In the genomic region with DNA sequence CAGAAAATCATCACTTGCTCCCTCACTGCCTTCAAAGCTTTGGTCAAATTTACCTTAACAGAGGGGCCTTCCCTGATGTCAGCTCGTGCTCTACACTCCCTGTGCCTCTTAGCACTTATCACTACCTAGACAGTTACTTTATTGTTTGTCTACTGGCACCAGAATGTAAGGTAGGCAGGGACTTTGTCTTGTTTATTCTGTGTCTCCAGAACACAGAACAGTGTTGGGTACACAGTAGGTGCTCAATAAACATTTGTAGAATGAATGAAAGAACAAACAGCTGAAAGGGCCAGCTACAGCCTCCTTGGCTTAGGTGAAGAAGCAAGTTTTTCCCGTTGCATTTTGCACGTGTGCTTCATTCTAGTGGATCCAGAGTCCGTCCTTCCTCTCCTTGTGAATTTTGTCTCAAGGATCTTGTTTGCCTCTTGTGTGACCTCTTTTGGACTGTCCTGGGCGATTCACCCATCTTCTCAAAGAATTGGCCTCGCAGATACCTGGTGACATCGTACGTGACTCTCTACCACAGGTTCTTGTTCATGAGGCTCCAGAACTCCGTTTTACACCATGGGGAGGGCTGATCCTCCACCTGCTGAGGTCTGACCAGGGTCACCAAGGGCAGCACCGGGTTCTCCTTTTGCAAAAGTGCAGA, we compare ENCODE assay signal across 1 cellular context.
TF ChIP-seq lines count a peak whose summit lies in the region.

No MANE protein-coding gene starts in this region.

TF ChIP-seq in HepG2, 621 proteins besides CTCF, POLR2A, EP300 and RAD21 (continued from another document and continues in another):
- TF ChIP-seq POGK (CRISPR knock-in tag; conservative IDR thresholded peaks at IDR 0.05): 0 out of 2 replicates have a peak, but pooled peaks have one; percentile 45
- TF ChIP-seq ZNF530 (CRISPR knock-in tag; IDR thresholded peaks at IDR 0.05; ENCODE audit: low read depth): no peak
- TF ChIP-seq HNRNPK (IDR thresholded peaks at IDR 0.05; ENCODE audit: low read depth, low read length, poor library complexity, severe bottlenecking): no peak
- TF ChIP-seq, protein P1, sequence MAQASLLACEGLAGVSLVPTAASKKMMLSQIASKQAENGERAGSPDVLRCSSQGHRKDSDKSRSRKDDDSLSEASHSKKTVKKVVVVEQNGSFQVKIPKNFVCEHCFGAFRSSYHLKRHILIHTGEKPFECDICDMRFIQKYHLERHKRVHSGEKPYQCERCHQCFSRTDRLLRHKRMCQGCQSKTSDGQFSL (CRISPR knock-in tag; IDR thresholded peaks at IDR 0.05): 0 out of 2 replicates have a peak, but pooled peaks have one; percentile 30
- TF ChIP-seq ATF1 (CRISPR knock-in tag; IDR thresholded peaks at IDR 0.05): no peak
- peak; percentile 84 for TF ChIP-seq ELF3 (CRISPR knock-in tag; IDR thresholded peaks at IDR 0.05)
- TF ChIP-seq CENPBD1 (CRISPR knock-in tag; IDR thresholded peaks at IDR 0.05; ENCODE audit: borderline replicate concordance, low read depth): no peak
- no peak for TF ChIP-seq MNT (IDR thresholded peaks at IDR 0.05)
- peak; percentile 70; the same call in 1 of the 2 replicates for TF ChIP-seq MIER3 (CRISPR knock-in tag; IDR thresholded peaks at IDR 0.05; ENCODE audit: borderline replicate concordance)
- TF ChIP-seq TOE1 (CRISPR knock-in tag; IDR thresholded peaks at IDR 0.05): no peak
- TF ChIP-seq GPN1 (CRISPR knock-in tag; IDR thresholded peaks at IDR 0.05; ENCODE audit: borderline replicate concordance): no peak
- no peak for TF ChIP-seq ZNF143 (CRISPR knock-in tag; IDR thresholded peaks at IDR 0.05)
- no peak for TF ChIP-seq ZNF205 (CRISPR knock-in tag; IDR thresholded peaks at IDR 0.05)
- no peak; the same call in 1 of the 2 replicates for TF ChIP-seq KMT2A (CRISPR knock-in tag; IDR thresholded peaks at IDR 0.05)
- no peak for TF ChIP-seq MAFK (conservative IDR thresholded peaks at IDR 0.05 in 1 of 2, IDR thresholded peaks at IDR 0.05 in 1 of 2; ENCODE audit: low read length in 2 of 2)
- no peak for TF ChIP-seq PLSCR1 (CRISPR knock-in tag; IDR thresholded peaks at IDR 0.05; ENCODE audit: borderline replicate concordance)
- TF ChIP-seq CHD4 (IDR thresholded peaks at IDR 0.05; ENCODE audit: borderline replicate concordance, low read length): peak; percentile 93; the same call in 1 of the 2 replicates
- TF ChIP-seq PRPF4 (IDR thresholded peaks at IDR 0.05; ENCODE audit: low read depth, low read length, poor library complexity, severe bottlenecking): no peak
- TF ChIP-seq, protein P2, sequence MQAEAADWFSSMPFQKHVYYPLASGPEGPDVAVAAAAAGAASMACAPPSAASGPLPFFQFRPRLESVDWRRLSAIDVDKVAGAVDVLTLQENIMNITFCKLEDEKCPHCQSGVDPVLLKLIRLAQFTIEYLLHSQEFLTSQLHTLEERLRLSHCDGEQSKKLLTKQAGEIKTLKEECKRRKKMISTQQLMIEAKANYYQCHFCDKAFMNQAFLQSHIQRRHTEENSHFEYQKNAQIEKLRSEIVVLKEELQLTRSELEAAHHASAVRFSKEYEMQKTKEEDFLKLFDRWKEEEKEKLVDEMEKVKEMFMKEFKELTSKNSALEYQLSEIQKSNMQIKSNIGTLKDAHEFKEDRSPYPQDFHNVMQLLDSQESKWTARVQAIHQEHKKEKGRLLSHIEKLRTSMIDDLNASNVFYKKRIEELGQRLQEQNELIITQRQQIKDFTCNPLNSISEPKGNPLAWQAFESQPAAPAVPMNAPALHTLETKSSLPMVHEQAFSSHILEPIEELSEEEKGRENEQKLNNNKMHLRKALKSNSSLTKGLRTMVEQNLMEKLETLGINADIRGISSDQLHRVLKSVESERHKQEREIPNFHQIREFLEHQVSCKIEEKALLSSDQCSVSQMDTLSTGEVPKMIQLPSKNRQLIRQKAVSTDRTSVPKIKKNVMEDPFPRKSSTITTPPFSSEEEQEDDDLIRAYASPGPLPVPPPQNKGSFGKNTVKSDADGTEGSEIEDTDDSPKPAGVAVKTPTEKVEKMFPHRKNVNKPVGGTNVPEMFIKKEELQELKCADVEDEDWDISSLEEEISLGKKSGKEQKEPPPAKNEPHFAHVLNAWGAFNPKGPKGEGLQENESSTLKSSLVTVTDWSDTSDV (CRISPR knock-in tag; IDR thresholded peaks at IDR 0.05): no peak
- TF ChIP-seq, protein P3, sequence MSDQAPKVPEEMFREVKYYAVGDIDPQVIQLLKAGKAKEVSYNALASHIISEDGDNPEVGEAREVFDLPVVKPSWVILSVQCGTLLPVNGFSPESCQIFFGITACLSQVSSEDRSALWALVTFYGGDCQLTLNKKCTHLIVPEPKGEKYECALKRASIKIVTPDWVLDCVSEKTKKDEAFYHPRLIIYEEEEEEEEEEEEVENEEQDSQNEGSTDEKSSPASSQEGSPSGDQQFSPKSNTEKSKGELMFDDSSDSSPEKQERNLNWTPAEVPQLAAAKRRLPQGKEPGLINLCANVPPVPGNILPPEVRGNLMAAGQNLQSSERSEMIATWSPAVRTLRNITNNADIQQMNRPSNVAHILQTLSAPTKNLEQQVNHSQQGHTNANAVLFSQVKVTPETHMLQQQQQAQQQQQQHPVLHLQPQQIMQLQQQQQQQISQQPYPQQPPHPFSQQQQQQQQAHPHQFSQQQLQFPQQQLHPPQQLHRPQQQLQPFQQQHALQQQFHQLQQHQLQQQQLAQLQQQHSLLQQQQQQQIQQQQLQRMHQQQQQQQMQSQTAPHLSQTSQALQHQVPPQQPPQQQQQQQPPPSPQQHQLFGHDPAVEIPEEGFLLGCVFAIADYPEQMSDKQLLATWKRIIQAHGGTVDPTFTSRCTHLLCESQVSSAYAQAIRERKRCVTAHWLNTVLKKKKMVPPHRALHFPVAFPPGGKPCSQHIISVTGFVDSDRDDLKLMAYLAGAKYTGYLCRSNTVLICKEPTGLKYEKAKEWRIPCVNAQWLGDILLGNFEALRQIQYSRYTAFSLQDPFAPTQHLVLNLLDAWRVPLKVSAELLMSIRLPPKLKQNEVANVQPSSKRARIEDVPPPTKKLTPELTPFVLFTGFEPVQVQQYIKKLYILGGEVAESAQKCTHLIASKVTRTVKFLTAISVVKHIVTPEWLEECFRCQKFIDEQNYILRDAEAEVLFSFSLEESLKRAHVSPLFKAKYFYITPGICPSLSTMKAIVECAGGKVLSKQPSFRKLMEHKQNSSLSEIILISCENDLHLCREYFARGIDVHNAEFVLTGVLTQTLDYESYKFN (CRISPR knock-in tag; conservative IDR thresholded peaks at IDR 0.05): peak; percentile 93
- TF ChIP-seq ZNF354B (CRISPR knock-in tag; IDR thresholded peaks at IDR 0.05): no peak
- TF ChIP-seq SOX5 (CRISPR knock-in tag; IDR thresholded peaks at IDR 0.05; ENCODE audit: borderline replicate concordance): peak; percentile 94; the same call in 1 of the 2 replicates
- TF ChIP-seq RBM39 (IDR thresholded peaks at IDR 0.05; ENCODE audit: low read depth, low read length, poor library complexity, severe bottlenecking): no peak
- TF ChIP-seq ATRX (CRISPR knock-in tag; IDR thresholded peaks at IDR 0.05; ENCODE audit: borderline replicate concordance): no peak
- TF ChIP-seq, protein P4, sequence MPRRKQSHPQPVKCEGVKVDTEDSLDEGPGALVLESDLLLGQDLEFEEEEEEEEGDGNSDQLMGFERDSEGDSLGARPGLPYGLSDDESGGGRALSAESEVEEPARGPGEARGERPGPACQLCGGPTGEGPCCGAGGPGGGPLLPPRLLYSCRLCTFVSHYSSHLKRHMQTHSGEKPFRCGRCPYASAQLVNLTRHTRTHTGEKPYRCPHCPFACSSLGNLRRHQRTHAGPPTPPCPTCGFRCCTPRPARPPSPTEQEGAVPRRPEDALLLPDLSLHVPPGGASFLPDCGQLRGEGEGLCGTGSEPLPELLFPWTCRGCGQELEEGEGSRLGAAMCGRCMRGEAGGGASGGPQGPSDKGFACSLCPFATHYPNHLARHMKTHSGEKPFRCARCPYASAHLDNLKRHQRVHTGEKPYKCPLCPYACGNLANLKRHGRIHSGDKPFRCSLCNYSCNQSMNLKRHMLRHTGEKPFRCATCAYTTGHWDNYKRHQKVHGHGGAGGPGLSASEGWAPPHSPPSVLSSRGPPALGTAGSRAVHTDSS (CRISPR knock-in tag; conservative IDR thresholded peaks at IDR 0.05): no peak
- no peak for TF ChIP-seq IKZF4 (CRISPR knock-in tag; IDR thresholded peaks at IDR 0.05; ENCODE audit: borderline replicate concordance, low read depth, not compliant biosample characterization)
- TF ChIP-seq TFDP1 (CRISPR knock-in tag; IDR thresholded peaks at IDR 0.05; ENCODE audit: borderline replicate concordance): peak; percentile 80; the same call in 1 of the 2 replicates
- no peak for TF ChIP-seq KLF6 (CRISPR knock-in tag; IDR thresholded peaks at IDR 0.05)
- TF ChIP-seq ZNF777 (CRISPR knock-in tag; IDR thresholded peaks at IDR 0.05): no peak
- no peak for TF ChIP-seq IRX3 (CRISPR knock-in tag; IDR thresholded peaks at IDR 0.05; ENCODE audit: borderline replicate concordance, low read depth)
- TF ChIP-seq TRIM22 (IDR thresholded peaks at IDR 0.05): no peak
- TF ChIP-seq ZBTB46 (CRISPR knock-in tag; IDR thresholded peaks at IDR 0.05; ENCODE audit: borderline replicate concordance): no peak
- TF ChIP-seq SCMH1 (CRISPR knock-in tag; IDR thresholded peaks at IDR 0.05; ENCODE audit: borderline replicate concordance): no peak
- peak; percentile 75; the same call in 1 of the 2 replicates for TF ChIP-seq ZNF747 (CRISPR knock-in tag; IDR thresholded peaks at IDR 0.05; ENCODE audit: borderline replicate concordance)
- TF ChIP-seq, protein P5, sequence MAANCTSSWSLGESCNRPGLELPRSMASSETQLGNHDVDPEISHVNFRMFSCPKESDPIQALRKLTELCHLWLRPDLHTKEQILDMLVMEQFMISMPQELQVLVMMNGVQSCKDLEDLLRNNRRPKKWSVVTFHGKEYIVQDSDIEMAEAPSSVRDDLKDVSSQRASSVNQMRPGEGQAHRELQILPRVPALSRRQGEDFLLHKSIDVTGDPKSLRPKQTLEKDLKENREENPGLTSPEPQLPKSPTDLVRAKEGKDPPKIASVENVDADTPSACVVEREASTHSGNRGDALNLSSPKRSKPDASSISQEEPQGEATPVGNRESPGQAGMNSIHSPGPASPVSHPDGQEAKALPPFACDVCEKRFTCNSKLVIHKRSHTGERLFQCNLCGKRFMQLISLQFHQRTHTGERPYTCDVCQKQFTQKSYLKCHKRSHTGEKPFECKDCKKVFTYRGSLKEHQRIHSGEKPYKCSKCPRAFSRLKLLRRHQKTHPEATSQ (CRISPR knock-in tag; IDR thresholded peaks at IDR 0.05; ENCODE audit: borderline replicate concordance): no peak; the same call in 1 of the 2 replicates
- peak; percentile 96 for TF ChIP-seq ZKSCAN1 (IDR thresholded peaks at IDR 0.05; ENCODE audit: low read length)
